Comparison of ENCODE assay signal across 8 cellular contexts in genomic region chr11:64229090-64229958, GRCh38. TPM values are rescaled to one million over a fixed set of nuclear protein-coding genes. Genes with fewer than 3 reads are reported as not detected.
DNase-seq lines count a peak whose midpoint lies in the region; ATAC-seq, FAIRE-seq and TF ChIP-seq lines count a peak whose summit lies in the region.

No MANE protein-coding gene starts in this region.

- peak overlapping the region; percentile 97 for H3K4me2 ChIP-seq in smooth muscle cell

- peak overlapping the region; percentile 81 for H3K4me3 ChIP-seq in HUES48 (ENCODE audit: low read depth, low read length)
- H3K4me3 ChIP-seq in iPS-11a (ENCODE audit: low read depth, low read length) = peak overlapping the region; percentile 61
- peak overlapping the region; percentile 79 for H3K4me3 ChIP-seq in smooth muscle cell

- TF ChIP-seq CTCF in smooth muscle cell (IDR thresholded peaks at IDR 0.05; ENCODE audit: borderline replicate concordance, insufficient read depth, poor library complexity, severe bottlenecking) (no peak), D721Med (IDR thresholded peaks at IDR 0.05; ENCODE audit: insufficient read depth, missing control alignments) (no peak)

- H3K9me3 Mint-ChIP-seq in activated CD8-positive, alpha-beta T cell treated with anti-CD3 and anti-CD28 coated beads, Interleukin-2, amount 10 ng/mL, durations not matched to agents 7 days and 5 days (ENCODE audit: insufficient read depth) = no peaks in the 10 kb centered on the region

- FAIRE-seq in D721Med (lab: Jason Lieb, UNC) = no peak

- H3K27me3 ChIP-seq in HUES48 (ENCODE audit: control insufficient read depth, insufficient read depth, low read length) = no peaks in the 10 kb centered on the region; the same call in 1 of the 2 replicates
- H3K27me3 ChIP-seq in smooth muscle cell (ENCODE audit: low read depth) = no peaks in the 10 kb centered on the region

- H3F3A ChIP-seq in smooth muscle cell (ENCODE audit: low read depth) = no peaks in the 10 kb centered on the region

- H3K36me3 Mint-ChIP-seq in activated CD8-positive, alpha-beta T cell treated with anti-CD3 and anti-CD28 coated beads, Interleukin-2, amount 10 ng/mL, durations not matched to agents 7 days and 5 days (ENCODE audit: low read depth) = peaks cover 21% of the 10 kb centered on the region

- no peaks in the 10 kb centered on the region for H4K20me1 ChIP-seq in smooth muscle cell (ENCODE audit: low read depth)

- H3K79me2 ChIP-seq in smooth muscle cell (ENCODE audit: low read depth) = peaks cover 22% of the 10 kb centered on the region

- H3K9me3 ChIP-seq in HUES48 (ENCODE audit: control insufficient read depth, insufficient read depth, low read length) (no peaks in the 10 kb centered on the region), smooth muscle cell (replicated peaks; ENCODE audit: low read depth) (no peaks in the 10 kb centered on the region)

- H3K9ac ChIP-seq in HUES48 (ENCODE audit: low read depth, low read length) = no peak overlapping the region
- H3K9ac ChIP-seq in smooth muscle cell (ENCODE audit: low read depth) = no peak overlapping the region

- H3K27me3 Mint-ChIP-seq in activated CD8-positive, alpha-beta T cell treated with anti-CD3 and anti-CD28 coated beads, Interleukin-2, amount 10 ng/mL, durations not matched to agents 7 days and 5 days (ENCODE audit: low read depth) = no peaks in the 10 kb centered on the region

- POLR2A ChIA-PET in activated CD8-positive, alpha-beta T cell treated with anti-CD3 and anti-CD28 coated beads, Interleukin-2, amount 10 ng/mL, durations not matched to agents 7 days and 5 days (lab: Charles Lee) = interaction anchor here (0.6 to 2.7 kb wide), 6 partner anchors 10 to 1638 kb away, joined by 3 to 14 read pairs (median 4); partner anchors contain the start of genes FERMT3 and TUT1

- H3K27ac Mint-ChIP-seq in activated CD8-positive, alpha-beta T cell treated with anti-CD3 and anti-CD28 coated beads, Interleukin-2, amount 10 ng/mL, durations not matched to agents 7 days and 5 days = peak overlapping the region; percentile 91

- 91% methylated on average over 20 of the region's 20 CpGs for WGBS in smooth muscle cell (ENCODE audit: low lambda C conversion rate)

- H3K4me1 Mint-ChIP-seq in activated CD8-positive, alpha-beta T cell treated with anti-CD3 and anti-CD28 coated beads, Interleukin-2, amount 10 ng/mL, durations not matched to agents 7 days and 5 days (ENCODE audit: low read depth) = peaks cover 65% of the 10 kb centered on the region

- DNase-seq in activated CD8-positive, alpha-beta T cell treated with anti-CD3 and anti-CD28 coated beads, Interleukin-2, amount 10 ng/mL, durations not matched to agents 7 days and 5 days = no peak
- DNase-seq in smooth muscle cell (lab: John Stamatoyannopoulos, UW; ENCODE audit: unreplicated experiment) (no peak), NCI-H226 (no peak), middle frontal gyrus (ENCODE audit: extremely low spot score, low spot score) (no peak), D721Med (ENCODE audit: insufficient read length, low spot score) (no peak)

- CTCF ChIA-PET in activated CD8-positive, alpha-beta T cell treated with anti-CD3 and anti-CD28 coated beads, Interleukin-2, amount 10 ng/mL, durations not matched to agents 7 days and 5 days (lab: Charles Lee) = interaction anchor here (0.8 to 5.9 kb wide), 6 partner anchors 14 to 75 kb away, joined by 3 to 40 read pairs (median 5); partner anchors contain the start of genes CATSPERZ and FERMT3

- no peak overlapping the region for H2AFZ ChIP-seq in smooth muscle cell (ENCODE audit: low read depth)

- H3K36me3 ChIP-seq in HUES48 (ENCODE audit: control insufficient read depth, insufficient read depth, low read length) (peaks cover 4% of the 10 kb centered on the region), smooth muscle cell (ENCODE audit: low read depth) (no peaks in the 10 kb centered on the region)

- ATAC-seq in activated CD8-positive, alpha-beta T cell treated with anti-CD3 and anti-CD28 coated beads, Interleukin-2, amount 10 ng/mL, durations not matched to agents 7 days and 5 days = no peak
- ATAC-seq in HG03159 (IDR thresholded peaks at IDR 0.05; ENCODE audit: unreplicated experiment) = no peak

- H3K4me1 ChIP-seq in HUES48 (ENCODE audit: control insufficient read depth, insufficient read depth, low read length) = peaks cover 16% of the 10 kb centered on the region
- peaks cover 19% of the 10 kb centered on the region for H3K4me1 ChIP-seq in smooth muscle cell (ENCODE audit: low read depth)

- H3K4me3 Mint-ChIP-seq in activated CD8-positive, alpha-beta T cell treated with anti-CD3 and anti-CD28 coated beads, Interleukin-2, amount 10 ng/mL, durations not matched to agents 7 days and 5 days = peak overlapping the region; percentile 87

- H3K27ac ChIP-seq in HUES48 (ENCODE audit: low read depth, low read length) (peak overlapping the region; percentile 43), smooth muscle cell (ENCODE audit: low read depth) (no peak overlapping the region)

RNA-seq across cellular contexts. Expression of gene DNAJC4, which starts 1.0 kb away (rescaled TPM):
- 10 to 100 TPM; 38.0 to 41.3 TPM for total RNA-seq in activated CD8-positive, alpha-beta T cell treated with anti-CD3 and anti-CD28 coated beads, Interleukin-2, amount 10 ng/mL, durations not matched to agents 7 days and 5 days
- 14.5 and 14.7 TPM in 2 replicates for total RNA-seq in smooth muscle cell
- 76.7 and 78.5 TPM in 2 replicates for polyA plus RNA-seq in smooth muscle cell

RNA-seq across cellular contexts. Expression of gene NUDT22, which starts 3.2 kb away (rescaled TPM):
- 10 to 100 TPM; 86.7 to 91.6 TPM for total RNA-seq in activated CD8-positive, alpha-beta T cell treated with anti-CD3 and anti-CD28 coated beads, Interleukin-2, amount 10 ng/mL, durations not matched to agents 7 days and 5 days
- total RNA-seq in smooth muscle cell = 50.6 and 51.5 TPM in 2 replicates
- polyA plus RNA-seq in smooth muscle cell = 76.8 and 82.1 TPM in 2 replicates

RNA-seq across cellular contexts. Expression of gene TRPT1, which starts 3.3 kb away (rescaled TPM):
- total RNA-seq in activated CD8-positive, alpha-beta T cell treated with anti-CD3 and anti-CD28 coated beads, Interleukin-2, amount 10 ng/mL, durations not matched to agents 7 days and 5 days = 10 to 100 TPM; 37.8 to 44.8 TPM
- total RNA-seq in smooth muscle cell = 52.6 and 66.1 TPM in 2 replicates
- polyA plus RNA-seq in smooth muscle cell = 65.6 and 78.5 TPM in 2 replicates

RNA-seq across cellular contexts. Expression of gene VEGFB, which starts 5.1 kb away (rescaled TPM):
- total RNA-seq in activated CD8-positive, alpha-beta T cell treated with anti-CD3 and anti-CD28 coated beads, Interleukin-2, amount 10 ng/mL, durations not matched to agents 7 days and 5 days = 10 to 100 TPM; 81.5 to 87.8 TPM
- total RNA-seq in smooth muscle cell = 20.0 and 27.9 TPM in 2 replicates
- 94.4 and 96.5 TPM in 2 replicates for polyA plus RNA-seq in smooth muscle cell

RNA-seq across cellular contexts. Expression of gene FKBP2, which starts 11.6 kb away (rescaled TPM):
- 10 to 100 TPM; 26.9 to 33.0 TPM for total RNA-seq in activated CD8-positive, alpha-beta T cell treated with anti-CD3 and anti-CD28 coated beads, Interleukin-2, amount 10 ng/mL, durations not matched to agents 7 days and 5 days
- 31.0 and 51.3 TPM in 2 replicates for total RNA-seq in smooth muscle cell
- polyA plus RNA-seq in smooth muscle cell = 231 and 246 TPM in 2 replicates
